ENCODE assay signal across 10 cellular contexts in genomic region chr3:57805674-57806073, GRCh38. TPM values are rescaled to one million over a fixed set of nuclear protein-coding genes. Genes with fewer than 3 reads are reported as not detected.
DNase-seq lines count a peak whose midpoint lies in the region; ATAC-seq and TF ChIP-seq lines count a peak whose summit lies in the region.
"Had no signal": no experiment of that assay in that cellular context is flagged by ENCODE, and none has a peak within 500 bp of the region (broad histone marks: within the 10 kb centered on the region; RNA-seq: fewer than 3 reads in every experiment).

No MANE protein-coding gene starts in this region.

- H3K4me3 ChIP-seq in fibroblast of the aortic adventitia (ENCODE audit: low read depth, low read length): no peak overlapping the region
- no peak overlapping the region for H3K4me3 ChIP-seq in neural progenitor cell
- no peak overlapping the region for H3K4me3 ChIP-seq in CD8-positive, alpha-beta memory T cell (ENCODE audit: low read length)

- peak overlapping the region; percentile 25 to 76 for H3K27ac Mint-ChIP-seq in activated naive CD4-positive, alpha-beta T cell treated with anti-CD3 and anti-CD28 coated beads, Interleukin-2, amount 50 U/mL, for 72 hours
- peak overlapping the region; percentile 79 for H3K27ac Mint-ChIP-seq in type B pancreatic cell
- H3K27ac Mint-ChIP-seq in neural progenitor cell: no peak overlapping the region
- H3K27ac Mint-ChIP-seq in CD8-positive, alpha-beta memory T cell: peak overlapping the region in 4 of 8 donors; percentile 4 to 11 (median 6)
- H3K27ac Mint-ChIP-seq: IgD-negative memory B cell had no signal

- H3K79me2 ChIP-seq in neural progenitor cell (ENCODE audit: low read depth): peaks cover 92% of the 10 kb centered on the region

- POLR2A ChIA-PET in CD8-positive, alpha-beta memory T cell (lab: Charles Lee): no interaction called here

- H3K9me3 ChIP-seq in neural progenitor cell (ENCODE audit: low read depth): no peaks in the 10 kb centered on the region
- H3K9me3 ChIP-seq in CD8-positive, alpha-beta memory T cell (ENCODE audit: low read length): no peaks in the 10 kb centered on the region

- TF ChIP-seq CTCF in fibroblast of the aortic adventitia (IDR thresholded peaks at IDR 0.05; ENCODE audit: insufficient read depth, low read length) (no peak), type B pancreatic cell (conservative IDR thresholded peaks at IDR 0.05) (no peak), neural progenitor cell (IDR thresholded peaks at IDR 0.05) (no peak)

- peaks cover 9% of the 10 kb centered on the region for H3K4me1 ChIP-seq in neural progenitor cell
- peaks cover 26% of the 10 kb centered on the region for H3K4me1 ChIP-seq in CD8-positive, alpha-beta memory T cell (ENCODE audit: insufficient read depth, low read length)

- H3K27ac ChIP-seq in neural progenitor cell: no peak overlapping the region
- H3K27ac ChIP-seq in CD8-positive, alpha-beta memory T cell (ENCODE audit: low read depth, low read length): no peak overlapping the region

- ATAC-seq in activated naive CD4-positive, alpha-beta T cell treated with anti-CD3 and anti-CD28 coated beads, Interleukin-2, amount 50 U/mL, for 72 hours: peak; percentile 94 to 99
- peak; percentile 82 for ATAC-seq in SK-N-SH treated with all-trans-retinoic acid at 6 μM for 48 hours

- H3K27me3 ChIP-seq in neural progenitor cell: no peaks in the 10 kb centered on the region
- H3K27me3 ChIP-seq in CD8-positive, alpha-beta memory T cell (ENCODE audit: insufficient read depth, low read length, poor library complexity, severe bottlenecking): no peaks in the 10 kb centered on the region

- peaks cover 4% of the 10 kb centered on the region for H3F3A ChIP-seq in neural progenitor cell (ENCODE audit: low read depth)

- no peak overlapping the region for H3K4me2 ChIP-seq in neural progenitor cell

- H3K36me3 Mint-ChIP-seq in activated naive CD4-positive, alpha-beta T cell treated with anti-CD3 and anti-CD28 coated beads, Interleukin-2, amount 50 U/mL, for 72 hours: no peaks in the 10 kb centered on the region
- peaks cover 5% of the 10 kb centered on the region for H3K36me3 Mint-ChIP-seq in type B pancreatic cell
- H3K36me3 Mint-ChIP-seq in neural progenitor cell: no peaks in the 10 kb centered on the region
- peaks cover 0 to 2% (median 0%) of the 10 kb centered on the region in 3 donors for H3K36me3 Mint-ChIP-seq in CD8-positive, alpha-beta memory T cell
- H3K36me3 Mint-ChIP-seq: IgD-negative memory B cell had no signal

- peaks cover 79% of the 10 kb centered on the region for H4K20me1 ChIP-seq in neural progenitor cell (ENCODE audit: low read depth)

- H3K27me3 Mint-ChIP-seq in type B pancreatic cell: no peaks in the 10 kb centered on the region
- no peaks in the 10 kb centered on the region for H3K27me3 Mint-ChIP-seq in neural progenitor cell (ENCODE audit: insufficient read depth, low read depth)
- H3K27me3 Mint-ChIP-seq in CD8-positive, alpha-beta memory T cell: no peaks in the 10 kb centered on the region
- H3K27me3 Mint-ChIP-seq: IgD-negative memory B cell had no signal

- no peak for DNase-seq in activated naive CD4-positive, alpha-beta T cell treated with anti-CD3 and anti-CD28 coated beads, Interleukin-2, amount 50 U/mL, for 72 hours (ENCODE audit: low spot score in 2 of 2)
- no peak for DNase-seq in activated naive CD4-positive, alpha-beta T cell (lab: John Stamatoyannopoulos, UW)
- DNase-seq in fibroblast of the aortic adventitia (ENCODE audit: low read depth) (peak; percentile 73), type B pancreatic cell (ENCODE audit: extremely low spot score, unreplicated experiment) (no peak), neural progenitor cell (ENCODE audit: low spot score) (no peak), NCI-H2029 treated with DMSO at 0.1 percent for 48 hours (lab: John Stamatoyannopoulos, UW) (no peak)
- no peak for DNase-seq in CD8-positive, alpha-beta memory T cell

- H3K36me3 ChIP-seq in neural progenitor cell: no peaks in the 10 kb centered on the region
- no peaks in the 10 kb centered on the region for H3K36me3 ChIP-seq in CD8-positive, alpha-beta memory T cell (ENCODE audit: insufficient read depth, low read length)

- H3K9ac ChIP-seq in neural progenitor cell: no peak overlapping the region

- CTCF ChIA-PET in CD8-positive, alpha-beta memory T cell (lab: Charles Lee): no interaction called here

- H3K4me3 Mint-ChIP-seq in type B pancreatic cell (peak overlapping the region; percentile 3), neural progenitor cell (no peak overlapping the region)
- no peak overlapping the region for H3K4me3 Mint-ChIP-seq in CD8-positive, alpha-beta memory T cell
- H3K4me3 Mint-ChIP-seq: CD14-positive monocyte had no signal

- peaks cover 0 to 1% of the 10 kb centered on the region in 2 donors for H3K9me3 Mint-ChIP-seq in activated naive CD4-positive, alpha-beta T cell treated with anti-CD3 and anti-CD28 coated beads, Interleukin-2, amount 50 U/mL, for 72 hours
- H3K9me3 Mint-ChIP-seq in type B pancreatic cell (no peaks in the 10 kb centered on the region), neural progenitor cell (no peaks in the 10 kb centered on the region)
- H3K9me3 Mint-ChIP-seq in CD8-positive, alpha-beta memory T cell: no peaks in the 10 kb centered on the region
- H3K9me3 Mint-ChIP-seq: IgD-negative memory B cell had no signal

- H3K4me1 Mint-ChIP-seq in type B pancreatic cell (ENCODE audit: unreplicated experiment) (peaks cover 18% of the 10 kb centered on the region), neural progenitor cell (peaks cover 9% of the 10 kb centered on the region)
- peaks cover 70 to 80% (median 73%) of the 10 kb centered on the region in 3 donors for H3K4me1 Mint-ChIP-seq in CD8-positive, alpha-beta memory T cell

- H2AFZ ChIP-seq in neural progenitor cell (replicated peaks): no peak overlapping the region

TF ChIP-seq in SK-N-SH treated with all-trans-retinoic acid at 6 μM for 48 hours, 23 proteins besides CTCF, POLR2A, EP300 and RAD21 (continues in another document):
- TF ChIP-seq TSHZ2 (CRISPR knock-in tag; IDR thresholded peaks at IDR 0.05): no peak
- no peak for TF ChIP-seq ESRRG (CRISPR knock-in tag; IDR thresholded peaks at IDR 0.05)
- TF ChIP-seq POU6F1 (CRISPR knock-in tag; IDR thresholded peaks at IDR 0.05; ENCODE audit: borderline replicate concordance, low read depth): no peak
- TF ChIP-seq CREB5 (CRISPR knock-in tag; IDR thresholded peaks at IDR 0.05; ENCODE audit: low read depth): no peak
- no peak for TF ChIP-seq BACH2 (CRISPR knock-in tag; IDR thresholded peaks at IDR 0.05; ENCODE audit: borderline replicate concordance)
- no peak for TF ChIP-seq ZNF8 (CRISPR knock-in tag; IDR thresholded peaks at IDR 0.05)

RNA-seq across cellular contexts. Expression of gene SLMAP, which starts 49.6 kb away (rescaled TPM):
- 10 to 100 TPM; 44.1 to 44.8 TPM for total RNA-seq in activated naive CD4-positive, alpha-beta T cell treated with anti-CD3 and anti-CD28 coated beads, Interleukin-2, amount 50 U/mL, for 72 hours
- 44.1 and 78.4 TPM in 2 replicates for total RNA-seq in fibroblast of the aortic adventitia (ENCODE audit: low replicate concordance)
- 55.1 and 71.0 TPM in 2 replicates for total RNA-seq in type B pancreatic cell (ENCODE audit: low replicate concordance)
- total RNA-seq in neural progenitor cell (ENCODE audit: low replicate concordance): 36.4 and 59.4 TPM in 2 replicates
- total RNA-seq in CD8-positive, alpha-beta memory T cell: 10 to 100 TPM; 55.8 to 57.8 TPM
- 26.7 TPM for polyA plus RNA-seq in CD8-positive, alpha-beta memory T cell
